ENCODE assay signal across 1 cellular context in genomic region chr10:33497338-33497737, GRCh38.
TF ChIP-seq lines count a peak whose summit lies in the region.

No MANE protein-coding gene starts in this region.

TF ChIP-seq in GM12878, 131 proteins besides CTCF, POLR2A, EP300 and RAD21 (continued from another document):
- no peak for TF ChIP-seq ATF2 (IDR thresholded peaks at IDR 0.05; ENCODE audit: low read length)
